ENCODE assay signal across 15 cellular contexts in the genomic region with DNA sequence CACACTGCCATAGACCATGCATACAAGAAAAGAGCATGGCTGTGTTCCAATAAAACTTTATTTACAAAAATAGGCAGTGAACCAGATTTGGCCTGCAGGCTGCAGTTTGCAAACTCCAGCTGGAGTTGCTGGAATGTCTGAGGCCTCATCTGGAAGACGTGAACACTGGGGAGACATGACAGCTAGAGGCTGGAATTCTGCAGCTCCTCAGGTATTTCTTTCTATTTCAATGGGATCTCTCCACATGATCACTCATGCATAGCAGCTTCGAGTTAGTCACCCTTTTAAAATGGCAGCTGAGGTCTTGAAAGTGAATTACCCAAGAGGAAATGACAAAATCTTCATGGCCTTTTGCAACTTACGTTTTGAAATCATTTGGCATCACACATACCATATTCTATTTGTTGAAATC. TPM values are rescaled to one million over a fixed set of nuclear protein-coding genes. Genes with fewer than 3 reads are reported as not detected.
DNase-seq lines count a peak whose midpoint lies in the region; ATAC-seq, FAIRE-seq and TF ChIP-seq lines count a peak whose summit lies in the region.
"Had no signal": no experiment of that assay in that cellular context is flagged by ENCODE, and none has a peak within 500 bp of the region (broad histone marks: within the 10 kb centered on the region; RNA-seq: fewer than 3 reads in every experiment).

No MANE protein-coding gene starts in this region.

- H3K4me3 ChIP-seq in BJ (ENCODE audit: low read depth, low read length) (no peak overlapping the region), keratinocyte (ENCODE audit: control insufficient read depth in 2 of 3, extremely low read depth in 1 of 3, insufficient read depth in 2 of 3, low read depth in 1 of 3, low read length in 3 of 3) (no peak overlapping the region)
- H3K4me3 ChIP-seq: tibial artery had no signal

- no peak overlapping the region for H3K9ac ChIP-seq in keratinocyte (ENCODE audit: control insufficient read depth, extremely low read depth, insufficient read depth, low read length)

- no peaks in the 10 kb centered on the region for H3K79me2 ChIP-seq in keratinocyte (ENCODE audit: control insufficient read depth, insufficient read depth, low read length)

- no peaks in the 10 kb centered on the region for H3K9me3 ChIP-seq in keratinocyte (ENCODE audit: control insufficient read depth, low read depth, low read length)

- CTCF ChIA-PET in BJ (lab: Yijun Ruan, JAX), result interaction anchor here (1.0 kb wide), 1 partner anchor 14 kb away, joined by 3 read pairs; no protein-coding TSS in a partner anchor
- CTCF ChIA-PET in WTC11 (lab: Charles Lee), result interaction anchor here (0.6 to 0.8 kb wide), 3 partner anchors 16 to 917 kb away, joined by 3 read pairs; a partner anchor contains a TSS

- peaks cover 30% of the 10 kb centered on the region for H3K4me1 Mint-ChIP-seq in WTC11

- H3K27me3 ChIP-seq in BJ (ENCODE audit: control insufficient read depth, insufficient read depth, low read length) (no peaks in the 10 kb centered on the region), keratinocyte (ENCODE audit: control insufficient read depth, extremely low read depth, insufficient read depth, low read length) (no peaks in the 10 kb centered on the region)

- H3K9me1 ChIP-seq in keratinocyte (ENCODE audit: control insufficient read depth, extremely low read depth, insufficient read depth, low read length), result no peaks in the 10 kb centered on the region

- H3K36me3 Mint-ChIP-seq in WTC11, result no peaks in the 10 kb centered on the region

- no peaks in the 10 kb centered on the region for H3K27me3 Mint-ChIP-seq in WTC11 (ENCODE audit: low read depth)

- peak; percentile 62 for DNase-seq in BJ (ENCODE audit: low read depth)
- DNase-seq in M059J (ENCODE audit: low read depth), result peak; percentile 94
- no peak for DNase-seq in WTC11 (ENCODE audit: low spot score)
- peak; percentile 69 for DNase-seq in keratinocyte (ENCODE audit: low read depth, low spot score)
- DNase-seq in anterior cingulate cortex (lab: John Stamatoyannopoulos, UW), result no peak
- no peak for DNase-seq in caudate nucleus (lab: John Stamatoyannopoulos, UW)
- no peak for DNase-seq in activated naive CD4-positive, alpha-beta T cell treated with Interleukin-2 at 50 U/mL for 16 hours
- DNase-seq: activated T-cell treated with anti-CD3 and anti-CD28 coated beads, Interleukin-2, amount 50 U/mL, for 4 hours; cortex of kidney; DMS79 treated with DMSO at 0.1 percent for 48 hours; NCI-H510A; stimulated activated CD4-positive, alpha-beta T cell treated with anti-CD3 and anti-CD28 coated beads, Interleukin-4, amount 100 ng/mL, for 4 hours; tibial artery had no signal

- peaks cover 7% of the 10 kb centered on the region for H3K9me3 Mint-ChIP-seq in WTC11
- H3K9me3 Mint-ChIP-seq: activated T-cell treated with anti-CD3 and anti-CD28 coated beads, Interleukin-2, amount 50 U/mL, for 4 hours had no signal

- POLR2A ChIA-PET in BJ (lab: Charles Lee) (interaction anchor here (0.6 kb wide), 1 partner anchor 189 kb away, joined by 3 read pairs; no protein-coding TSS in a partner anchor), WTC11 (lab: Charles Lee) (no interaction called here)

- TF ChIP-seq CTCF in BJ (IDR thresholded peaks at IDR 0.05; ENCODE audit: insufficient read depth, low read depth, low read length) (no peak), WTC11 (IDR thresholded peaks at IDR 0.05) (no peak), keratinocyte (optimal IDR thresholded peaks at IDR 0.05 in 1 of 3, IDR thresholded peaks at IDR 0.05 in 1 of 3, conservative IDR thresholded peaks at IDR 0.05 in 1 of 3; ENCODE audit: extremely low read depth in 1 of 3, insufficient read depth in 2 of 3, low read length in 3 of 3) (no peak)

- ATAC-seq in WTC11 (peak; percentile 56), GM21515 (IDR thresholded peaks at IDR 0.05; ENCODE audit: unreplicated experiment) (no peak)
- ATAC-seq: activated T-cell treated with anti-CD3 and anti-CD28 coated beads, Interleukin-2, amount 50 U/mL, for 4 hours had no signal

- H3K36me3 ChIP-seq in BJ (ENCODE audit: control insufficient read depth, insufficient read depth, low read length) (no peaks in the 10 kb centered on the region), keratinocyte (ENCODE audit: control insufficient read depth in 2 of 2, extremely low read depth in 1 of 2, insufficient read depth in 2 of 2, low read length in 2 of 2) (no peaks in the 10 kb centered on the region)
- H3K36me3 ChIP-seq: tibial artery had no signal

- H3K4me3 Mint-ChIP-seq in WTC11, result no peak overlapping the region
- H3K4me3 Mint-ChIP-seq: activated T-cell treated with anti-CD3 and anti-CD28 coated beads, Interleukin-2, amount 50 U/mL, for 4 hours had no signal

- H3K27ac ChIP-seq in keratinocyte (ENCODE audit: control insufficient read depth, insufficient read depth, low read length), result peak overlapping the region; percentile 51
- no peak overlapping the region for H3K27ac ChIP-seq in caudate nucleus (ENCODE audit: low read depth, low read length)
- H3K27ac ChIP-seq: tibial artery had no signal

- dilution Hi-C loops in keratinocyte (cut with MboI; ENCODE audit: extremely low pct_ligation_motif_present, low sequenced_read_pairs), result no loop called here

- peak; percentile 77 for FAIRE-seq in keratinocyte (lab: Jason Lieb, UNC)
- FAIRE-seq: TTC549 had no signal

- no peaks in the 10 kb centered on the region for H4K20me1 ChIP-seq in keratinocyte (ENCODE audit: control insufficient read depth, extremely low read depth, insufficient read depth, low read length)

- H2AFZ ChIP-seq in keratinocyte (ENCODE audit: control insufficient read depth, low read length), result peak overlapping the region; percentile 79

- no peak overlapping the region for H3K4me2 ChIP-seq in keratinocyte (ENCODE audit: control insufficient read depth, extremely low read depth, insufficient read depth, low read depth, low read length)

- H3K27ac Mint-ChIP-seq in WTC11, result no peak overlapping the region; the same call in 1 of the 2 replicates

- peaks cover 6% of the 10 kb centered on the region for H3K4me1 ChIP-seq in keratinocyte (ENCODE audit: control insufficient read depth, extremely low read depth, insufficient read depth, low read length)
- H3K4me1 ChIP-seq: tibial artery had no signal

TF ChIP-seq in WTC11, 78 proteins besides CTCF, POLR2A, EP300 and RAD21:
- TF ChIP-seq RORB (CRISPR knock-in tag; IDR thresholded peaks at IDR 0.05) (no peak), MYBL2 (CRISPR knock-in tag; IDR thresholded peaks at IDR 0.05) (no peak), FOXJ3 (CRISPR knock-in tag; IDR thresholded peaks at IDR 0.05; ENCODE audit: borderline replicate concordance) (no peak), ZNF423 (CRISPR knock-in tag; IDR thresholded peaks at IDR 0.05) (no peak), SP1 (CRISPR knock-in tag; conservative IDR thresholded peaks at IDR 0.05) (no peak), PRRX2 (CRISPR knock-in tag; IDR thresholded peaks at IDR 0.05) (no peak)

RNA-seq across cellular contexts. Expression of a gene that starts 52.6 kb away (rescaled TPM):
- 26.3 and 32.6 TPM in 2 replicates for polyA plus RNA-seq in BJ (2011; rRNA removed)
- 3.9 and 8.9 TPM in 2 replicates for polyA minus RNA-seq in BJ (2011; rRNA and poly(A)+ RNA removed)
- total RNA-seq in M059J (2014; rRNA removed; shearing (Covaris generic)), result 47.2 and 68.3 TPM in 2 replicates
- total RNA-seq in WTC11 (2021), result 24.8 to 26.7 TPM (median 25.8 TPM) in 3 replicates
- 17.4 to 38.1 TPM (median 21.0 TPM) in 3 replicates for polyA plus RNA-seq in keratinocyte
- polyA plus RNA-seq in keratinocyte (2011; ENCODE audit: low read depth), result 7.3 TPM
- 20.8 and 41.6 TPM in 2 replicates for polyA plus RNA-seq in keratinocyte (2011; cell fraction: cytosol; rRNA removed)
- 17.2 and 23.9 TPM in 2 replicates for polyA plus RNA-seq in keratinocyte (2011; cell fraction: nucleus; rRNA removed)
- polyA plus RNA-seq in keratinocyte (2012; ENCODE audit: low replicate concordance), result 16.2 and 19.7 TPM in 2 replicates
- 1.7 to 7.6 TPM (median 4.6 TPM) in 3 replicates for polyA minus RNA-seq in keratinocyte
- 12.7 TPM for polyA minus RNA-seq in keratinocyte (2011; cell fraction: cytosol; rRNA and poly(A)+ RNA removed)
- 6.1 and 7.3 TPM in 2 replicates for polyA minus RNA-seq in keratinocyte (2011; cell fraction: nucleus; rRNA and poly(A)+ RNA removed)

Comparison
In these comparisons a context has a peak if more than half of its experiments do, and no peak if none do; other contexts are left out.
1. DNase-seq: peak in BJ (single experiment), M059J (single experiment) and keratinocyte (single experiment); none in WTC11 (single experiment), anterior cingulate cortex (0 of 58), caudate nucleus (0 of 61) and activated naive CD4-positive, alpha-beta T cell treated with Interleukin-2 at 50 U/mL for 16 hours (single experiment).